In the genomic region with DNA sequence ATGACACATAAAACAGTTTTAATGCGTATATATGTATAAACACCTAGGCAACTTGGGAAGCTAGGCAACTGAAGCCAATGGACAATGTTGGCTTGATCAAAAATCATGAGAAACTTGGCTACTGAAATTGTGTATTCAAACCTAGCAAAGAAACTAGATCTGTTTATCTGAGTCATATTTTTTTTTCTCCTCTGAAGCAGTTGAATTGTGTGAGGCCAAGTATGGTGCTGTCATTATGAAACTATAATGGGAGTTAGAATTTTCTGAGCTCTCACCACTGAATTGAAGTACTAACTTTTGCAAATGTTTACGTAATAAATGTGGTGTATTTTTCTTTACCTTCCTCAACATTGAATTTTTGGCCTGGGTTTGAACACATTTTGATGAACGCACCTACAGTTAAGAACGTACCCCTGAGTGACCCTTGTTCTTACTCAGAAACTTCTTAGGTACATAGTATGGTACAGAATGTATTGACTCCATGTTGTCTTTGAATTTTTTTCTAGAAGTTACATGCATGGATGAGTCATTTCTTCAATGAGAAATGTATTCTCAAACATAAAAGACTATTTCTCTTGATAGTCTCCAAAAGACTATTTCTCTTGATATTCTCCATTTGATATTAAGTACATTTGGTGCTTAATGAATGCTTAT, we compare ENCODE assay signal across 10 cellular contexts. TPM values are rescaled to one million over a fixed set of nuclear protein-coding genes. Genes with fewer than 3 reads are reported as not detected.
A peak's percentile ranks its signal among the peaks of the same experiment; 100 is the strongest.
DNase-seq lines count a peak whose midpoint lies in the region; ATAC-seq and TF ChIP-seq lines count a peak whose summit lies in the region.
"Had no signal": no experiment of that assay in that cellular context is flagged by ENCODE, and none has a peak within 500 bp of the region (broad histone marks: within the 10 kb centered on the region; RNA-seq: fewer than 3 reads in every experiment).

No MANE protein-coding gene starts in this region.

- ATAC-seq in GM19452 (IDR thresholded peaks at IDR 0.05; ENCODE audit: unreplicated experiment): peak; percentile 53
- no peak for ATAC-seq in HG03378 (IDR thresholded peaks at IDR 0.05; ENCODE audit: unreplicated experiment)
- ATAC-seq: K562 had no signal

- no peak overlapping the region for H2AFZ ChIP-seq in MM.1S (ENCODE audit: low read length)
- H2AFZ ChIP-seq in neuronal stem cell (ENCODE audit: low read length): no peak overlapping the region

- H3K23ac ChIP-seq in neuronal stem cell (ENCODE audit: low read depth, low read length, poor library complexity): no peak overlapping the region

- H3K4me2 ChIP-seq in MM.1S (ENCODE audit: low read depth, low read length) (no peak overlapping the region), neuronal stem cell (ENCODE audit: insufficient read depth, low read length, poor library complexity, severe bottlenecking) (no peak overlapping the region)

- H3K9me3 ChIP-seq in MM.1S (replicated peaks; ENCODE audit: insufficient read depth, low read length) (no peaks in the 10 kb centered on the region), neuronal stem cell (replicated peaks in 1 of 2; ENCODE audit: control insufficient read depth in 2 of 2, insufficient read depth in 1 of 2, low read depth in 1 of 2, low read length in 2 of 2) (no peaks in the 10 kb centered on the region)

- H3K4me3 Mint-ChIP-seq in endothelial cell (ENCODE audit: unreplicated experiment): no peak overlapping the region

- H3K36me3 ChIP-seq in MM.1S (replicated peaks; ENCODE audit: insufficient read depth, low read length): peaks cover 39% of the 10 kb centered on the region
- no peaks in the 10 kb centered on the region for H3K36me3 ChIP-seq in neuronal stem cell (replicated peaks in 1 of 2; ENCODE audit: control insufficient read depth in 2 of 2, insufficient read depth in 2 of 2, low read length in 2 of 2)

- no peak overlapping the region for H3K18ac ChIP-seq in neuronal stem cell (ENCODE audit: low read length)

- H3K79me2 ChIP-seq in MM.1S (ENCODE audit: low read length): peaks cover 90% of the 10 kb centered on the region

- WGBS in neuronal stem cell (ENCODE audit: extremely low coverage in 2 of 2, insufficient read length in 2 of 2, insufficient replicate concordance in 1 of 2), 2 donors: no CpG with 5 or more reads among the region's 4 CpGs

- no peak overlapping the region for H3K4me3 ChIP-seq in MM.1S (ENCODE audit: low read length)
- no peak overlapping the region for H3K4me3 ChIP-seq in neuronal stem cell (ENCODE audit: low read length in 2 of 2)
- H3K4me3 ChIP-seq: K562 had no signal

- no peak overlapping the region for H2BK12ac ChIP-seq in neuronal stem cell (ENCODE audit: low read length)

- H3K9ac ChIP-seq in MM.1S (ENCODE audit: low read length): no peak overlapping the region
- H3K9ac ChIP-seq in neuronal stem cell (ENCODE audit: low read depth, low read length, poor library complexity): no peak overlapping the region

- H3K4me1 Mint-ChIP-seq in endothelial cell (ENCODE audit: unreplicated experiment): no peaks in the 10 kb centered on the region

- H3K4me1 ChIP-seq in MM.1S (ENCODE audit: low read length): peaks cover 50% of the 10 kb centered on the region
- no peaks in the 10 kb centered on the region for H3K4me1 ChIP-seq in neuronal stem cell (ENCODE audit: control insufficient read depth in 2 of 2, insufficient read depth in 1 of 2, low read depth in 1 of 2, low read length in 2 of 2)

- H3K79me1 ChIP-seq in neuronal stem cell (ENCODE audit: low read depth, low read length): no peaks in the 10 kb centered on the region

- H3F3A ChIP-seq in MM.1S (ENCODE audit: insufficient read depth, low read length): peaks cover 28% of the 10 kb centered on the region

- H3K9me2 ChIP-seq in MM.1S (replicated peaks; ENCODE audit: insufficient read depth, low read length): no peaks in the 10 kb centered on the region

- no peak overlapping the region for H3K14ac ChIP-seq in neuronal stem cell (ENCODE audit: low read length)

- H3K9me3 Mint-ChIP-seq in endothelial cell (ENCODE audit: unreplicated experiment): no peaks in the 10 kb centered on the region

- DNase-seq in GM03348 (ENCODE audit: low spot score) (peak; percentile 12), MM.1S (peak; percentile 4), fibroblast of gingiva (ENCODE audit: low read depth) (peak; percentile 46), neuronal stem cell (ENCODE audit: low spot score) (no peak), endothelial cell (ENCODE audit: low spot score) (no peak), putamen (ENCODE audit: low spot score) (no peak)
- DNase-seq: stimulated activated naive CD4-positive, alpha-beta T cell treated with Interleukin-2 at 50 U/mL for 16 hours had no signal

- H4K91ac ChIP-seq in neuronal stem cell (ENCODE audit: low read depth, low read length, poor library complexity): no peak overlapping the region

- TF ChIP-seq CTCF in MM.1S (IDR thresholded peaks at IDR 0.05; ENCODE audit: low read length): no peak
- TF ChIP-seq CTCF in endothelial cell (IDR thresholded peaks at IDR 0.05; ENCODE audit: unreplicated experiment): no peak

- no peak overlapping the region for H3K4ac ChIP-seq in neuronal stem cell (ENCODE audit: low read length)

- no peak overlapping the region for H2AK5ac ChIP-seq in neuronal stem cell (ENCODE audit: low read depth, low read length)

- H4K8ac ChIP-seq in neuronal stem cell (ENCODE audit: low read depth, low read length): no peak overlapping the region

- H3K27ac Mint-ChIP-seq in endothelial cell (ENCODE audit: unreplicated experiment): no peak overlapping the region

- H3K27me3 ChIP-seq in MM.1S (replicated peaks; ENCODE audit: insufficient read depth, low read length) (no peaks in the 10 kb centered on the region), neuronal stem cell (ENCODE audit: control insufficient read depth in 3 of 3, insufficient read depth in 3 of 3, low read depth in 1 of 3, low read length in 3 of 3) (peaks cover 0 to 7% (median 0%) of the 10 kb centered on the region in 3 experiments)

- peaks cover 1% of the 10 kb centered on the region for H3K27me3 Mint-ChIP-seq in endothelial cell (ENCODE audit: unreplicated experiment)

- H4K20me1 ChIP-seq in MM.1S (ENCODE audit: insufficient read depth, low read length): no peaks in the 10 kb centered on the region

- no peak overlapping the region for H2BK5ac ChIP-seq in neuronal stem cell (ENCODE audit: low read length)

- H3K27ac ChIP-seq in MM.1S (ENCODE audit: low read length) (peak overlapping the region; percentile 77; the same call in 1 of the 2 replicates), neuronal stem cell (replicated peaks; ENCODE audit: low read length) (no peak overlapping the region)

- no peak overlapping the region for H2BK15ac ChIP-seq in neuronal stem cell (ENCODE audit: low read length)

- no peaks in the 10 kb centered on the region for H3K36me3 Mint-ChIP-seq in endothelial cell (ENCODE audit: low read depth, unreplicated experiment)

- no peak overlapping the region for H2BK120ac ChIP-seq in neuronal stem cell (ENCODE audit: low read depth, low read length)

RNA-seq across cellular contexts. Expression of a gene that starts 23.8 kb away (rescaled TPM):
- polyA plus RNA-seq in neuronal stem cell (2013, experiment 1 of 2): not detected
- polyA plus RNA-seq in neuronal stem cell (2013, experiment 2 of 2): not detected
- not detected for total RNA-seq in endothelial cell (ENCODE audit: unreplicated experiment)

Comparison
In these comparisons a context has a peak if more than half of its experiments do, and no peak if none do; other contexts are left out.
1. DNase-seq: peak in GM03348 (single experiment), MM.1S (single experiment) and fibroblast of gingiva (single experiment); none in neuronal stem cell (single experiment), endothelial cell (single experiment) and putamen (single experiment).